In genomic region chr5:180353226-180353962, GRCh38 we compare ENCODE assay signal across 8 cellular contexts. TPM values are rescaled to one million over a fixed set of nuclear protein-coding genes. Genes with fewer than 3 reads are reported as not detected.
A peak's percentile ranks its signal among the peaks of the same experiment; 100 is the strongest.
DNase-seq lines count a peak whose midpoint lies in the region; ATAC-seq and TF ChIP-seq lines count a peak whose summit lies in the region.

Gene GFPT2, minus strand, starts transcription at chr5:180353336. Its CDS starts 119 bp downstream, at chr5:180353217.

- peak; percentile 92 for ATAC-seq in left colon

- TF ChIP-seq CTCF in coronary artery (IDR thresholded peaks at IDR 0.05): no peak

- intact Hi-C loops in left colon (cut with DNase I, micrococcal nuclease): no loop called here

- H3K27ac ChIP-seq in coronary artery: peak within 1 kb of the TSS; percentile 25 to 67

- peak; percentile 91 for DNase-seq in Daoy (ENCODE audit: low read depth)
- DNase-seq in HCEC 1CT: peak; percentile 56
- DNase-seq in NCI-H1930 (lab: John Stamatoyannopoulos, UW): peak; percentile 50 to 68
- DNase-seq in activated CD4-positive, alpha-beta T cell treated with anti-CD3 and anti-CD28 coated beads, Interleukin-2, amount 50 U/mL, for 1 hour: peak; percentile 67
- peak; percentile 90 for DNase-seq in coronary artery (ENCODE audit: low spot score)
- DNase-seq in left colon: peak; percentile 61 to 71
- peak; percentile 43 to 60 (median 51) for DNase-seq in stimulated activated CD4-positive, alpha-beta T cell treated with anti-CD3 and anti-CD28 coated beads, Interleukin-1b, Interleukin-23, amount 100 ng/mL, for 24 hours (ENCODE audit: low read depth in 4 of 4, low spot score in 1 of 4)
- DNase-seq in NCI-H510A (lab: John Stamatoyannopoulos, UW): no peak

- H3K4me3 ChIP-seq in coronary artery: peak within 1 kb of the TSS; percentile 87

RNA-seq across cellular contexts. Expression of gene GFPT2, which starts in this region (rescaled TPM):
- total RNA-seq in Daoy (2014; rRNA removed; shearing (Covaris generic)): 124 and 133 TPM in 2 replicates
- total RNA-seq in left colon: 1 to 10 TPM; 1.5 to 2.8 TPM

Comparison
In these comparisons a context has a peak if more than half of its experiments do, and no peak if none do; other contexts are left out.
1. RNA of gene GFPT2 (total RNA-seq): 124 to 133 TPM in Daoy; 1.5 to 2.8 TPM in left colon; every median in the first group is over 10 times any median in the second.